In genomic region chr3:63911901-63912767, GRCh38 we compare ENCODE assay signal across 8 cellular contexts. TPM values are rescaled to one million over a fixed set of nuclear protein-coding genes. Genes with fewer than 3 reads are reported as not detected.
DNase-seq lines count a peak whose midpoint lies in the region; ATAC-seq and TF ChIP-seq lines count a peak whose summit lies in the region.

SCAANT1 (minus strand) TSS chr3:63912383.

- H3K9me2 ChIP-seq in SU-DHL-6 (replicated peaks; ENCODE audit: insufficient read depth, low read length), result no peaks in the 10 kb centered on the region

- no peak within 1 kb of the TSS for H2BK12ac ChIP-seq in trophoblast cell (ENCODE audit: low read length)

- peak within 1 kb of the TSS; percentile 76 for H3K4me2 ChIP-seq in SU-DHL-6 (ENCODE audit: low read depth, low read length, poor library complexity, severe bottlenecking)
- peak within 1 kb of the TSS; percentile 66 for H3K4me2 ChIP-seq in trophoblast cell (ENCODE audit: low read length)

- TF ChIP-seq POLR2A in tibial nerve (IDR thresholded peaks at IDR 0.05), result peak; percentile 33 to 67

- peaks cover 34% of the 10 kb centered on the region for H3K36me3 Mint-ChIP-seq in activated naive CD8-positive, alpha-beta T cell treated with anti-CD3 and anti-CD28 coated beads, Interleukin-2, amount 50 U/mL, for 24 hours (ENCODE audit: low read depth)

- H3K27ac Mint-ChIP-seq in activated naive CD8-positive, alpha-beta T cell treated with anti-CD3 and anti-CD28 coated beads, Interleukin-2, amount 50 U/mL, for 24 hours, result peak within 1 kb of the TSS; percentile 95

- H2BK5ac ChIP-seq in trophoblast cell (ENCODE audit: low read depth, low read length, poor library complexity), result peak within 1 kb of the TSS; percentile 98

- no CpG with 5 or more reads among the region's 111 CpGs for WGBS in trophoblast cell (ENCODE audit: extremely low coverage, insufficient coverage, insufficient read length)
- WGBS in tibial nerve, 2 donors, result 0 to 1% methylated on average over 39 to 56 of the region's 111 CpGs

- no peaks in the 10 kb centered on the region for H3K9me3 ChIP-seq in SU-DHL-6 (ENCODE audit: insufficient read depth, low read length)
- H3K9me3 ChIP-seq in cardiac muscle cell (ENCODE audit: low read depth), result no peaks in the 10 kb centered on the region
- H3K9me3 ChIP-seq in trophoblast cell (ENCODE audit: insufficient read depth, low read depth, low read length), result no peaks in the 10 kb centered on the region
- H3K9me3 ChIP-seq in tibial nerve, result no peaks in the 10 kb centered on the region

- ATAC-seq in activated naive CD8-positive, alpha-beta T cell treated with anti-CD3 and anti-CD28 coated beads, Interleukin-2, amount 50 U/mL, for 24 hours, result peak; percentile 81

- peak within 1 kb of the TSS; percentile 75 for H3K4me3 ChIP-seq in GM06990 (replicated peaks; ENCODE audit: low read depth, low read length)
- H3K4me3 ChIP-seq in H7 (ENCODE audit: insufficient read depth, low read depth, low read length), result peak within 1 kb of the TSS; percentile 65
- H3K4me3 ChIP-seq in SU-DHL-6 (ENCODE audit: insufficient read depth, low read length, poor library complexity, severe bottlenecking), result peak within 1 kb of the TSS; percentile 54
- peak within 1 kb of the TSS; percentile 68 for H3K4me3 ChIP-seq in cardiac muscle cell
- H3K4me3 ChIP-seq in trophoblast cell (ENCODE audit: low read depth, low read length), result peak within 1 kb of the TSS; percentile 93
- peak within 1 kb of the TSS; percentile 68 to 95 (median 76) for H3K4me3 ChIP-seq in tibial nerve

- H3K9ac ChIP-seq in SU-DHL-6 (ENCODE audit: low read length) (peak within 1 kb of the TSS; percentile 75), trophoblast cell (ENCODE audit: low read length) (peak within 1 kb of the TSS; percentile 93)

- no peaks in the 10 kb centered on the region for H3K9me3 Mint-ChIP-seq in activated naive CD8-positive, alpha-beta T cell treated with anti-CD3 and anti-CD28 coated beads, Interleukin-2, amount 50 U/mL, for 24 hours

- peaks cover 21% of the 10 kb centered on the region for H3K79me2 ChIP-seq in SU-DHL-6 (ENCODE audit: insufficient read depth, low read length)
- H3K79me2 ChIP-seq in trophoblast cell (ENCODE audit: control insufficient read depth, insufficient read depth, low read length, poor library complexity), result peaks cover 12% of the 10 kb centered on the region

- H3K4me1 Mint-ChIP-seq in activated naive CD8-positive, alpha-beta T cell treated with anti-CD3 and anti-CD28 coated beads, Interleukin-2, amount 50 U/mL, for 24 hours, result peaks cover 56% of the 10 kb centered on the region

- DNase-seq in GM06990 (ENCODE audit: extremely low read depth, insufficient read length) (peak; percentile 87), H7 (peak; percentile 89), LoVo (ENCODE audit: low spot score) (peak; percentile 84), cardiac muscle cell (ENCODE audit: low read depth in 1 of 2, low spot score in 1 of 2) (peak; percentile 94 to 95), trophoblast cell (peak; percentile 83 to 90), tibial nerve (ENCODE audit: low spot score in 2 of 2) (peak; percentile 78)
- DNase-seq in activated naive CD8-positive, alpha-beta T cell treated with anti-CD3 and anti-CD28 coated beads, Interleukin-2, amount 50 U/mL, for 24 hours, result peak; percentile 81

- H3K27ac ChIP-seq in SU-DHL-6 (ENCODE audit: low read depth, low read length) (peak within 1 kb of the TSS; percentile 72), cardiac muscle cell (peak within 1 kb of the TSS; percentile 98), trophoblast cell (ENCODE audit: low read depth, low read length) (peak within 1 kb of the TSS; percentile 96), tibial nerve (peak within 1 kb of the TSS; percentile 97 to 99 (median 97))

- H2AFZ ChIP-seq in SU-DHL-6 (ENCODE audit: low read depth, low read length, severe bottlenecking), result peak within 1 kb of the TSS; percentile 17
- peak within 1 kb of the TSS; percentile 99 for H2AFZ ChIP-seq in trophoblast cell (ENCODE audit: insufficient read depth, low read length, poor library complexity)

- peak within 1 kb of the TSS; percentile 100 for H3K18ac ChIP-seq in trophoblast cell (ENCODE audit: low read length)

- H3K27me3 ChIP-seq in GM06990 (replicated peaks; ENCODE audit: control insufficient read depth, insufficient read depth, low read length) (no peaks in the 10 kb centered on the region), H7 (ENCODE audit: control insufficient read depth, insufficient read depth, low read length) (no peaks in the 10 kb centered on the region), SU-DHL-6 (ENCODE audit: low read length) (no peaks in the 10 kb centered on the region), cardiac muscle cell (peaks cover 3% of the 10 kb centered on the region), trophoblast cell (ENCODE audit: insufficient read depth, low read length) (no peaks in the 10 kb centered on the region), tibial nerve (no peaks in the 10 kb centered on the region)

- H3K79me1 ChIP-seq in trophoblast cell (ENCODE audit: low read length), result peaks cover 12% of the 10 kb centered on the region

- H3F3A ChIP-seq in SU-DHL-6 (ENCODE audit: insufficient read depth), result peaks cover 30% of the 10 kb centered on the region

- H3K4me1 ChIP-seq in cardiac muscle cell (ENCODE audit: low read depth), result peaks cover 11% of the 10 kb centered on the region
- peaks cover 2 to 4% of the 10 kb centered on the region in 2 experiments for H3K4me1 ChIP-seq in trophoblast cell (ENCODE audit: control insufficient read depth in 1 of 2, insufficient read depth in 2 of 2, low read length in 2 of 2)
- peaks cover 0 to 35% (median 19%) of the 10 kb centered on the region in 4 donors for H3K4me1 ChIP-seq in tibial nerve

- no peak within 1 kb of the TSS for H3K23ac ChIP-seq in trophoblast cell (ENCODE audit: low read length)

- peak within 1 kb of the TSS; percentile 96 for H4K8ac ChIP-seq in trophoblast cell (ENCODE audit: low read depth, low read length)

- peak within 1 kb of the TSS; percentile 95 for H2BK120ac ChIP-seq in trophoblast cell (ENCODE audit: insufficient read depth, low read length, poor library complexity)

- peak within 1 kb of the TSS; percentile 95 for H2AK5ac ChIP-seq in trophoblast cell (ENCODE audit: low read length)

- TF ChIP-seq CTCF in GM06990 (IDR thresholded peaks at IDR 0.05; ENCODE audit: insufficient read depth, low read length, poor library complexity, severe bottlenecking) (no peak), SU-DHL-6 (IDR thresholded peaks at IDR 0.05; ENCODE audit: insufficient read depth, low read length, poor library complexity, severe bottlenecking) (no peak), cardiac muscle cell (IDR thresholded peaks at IDR 0.05; ENCODE audit: low read depth, low read length) (no peak), tibial nerve (IDR thresholded peaks at IDR 0.05) (peak in 3 of 5 experiments; percentile 20 to 52 (median 46))

- peak within 1 kb of the TSS; percentile 96 for H4K12ac ChIP-seq in trophoblast cell (ENCODE audit: low read depth, low read length)

- H4K20me1 ChIP-seq in SU-DHL-6 (ENCODE audit: low read depth, low read length), result no peaks in the 10 kb centered on the region

- H3K36me3 ChIP-seq in GM06990 (ENCODE audit: control insufficient read depth, insufficient read depth, low read length) (no peaks in the 10 kb centered on the region; the same call in none of the 2 replicates), H7 (replicated peaks; ENCODE audit: control insufficient read depth, insufficient read depth, low read length) (no peaks in the 10 kb centered on the region; the same call in none of the 2 replicates), SU-DHL-6 (ENCODE audit: low read length) (peaks cover 9% of the 10 kb centered on the region; the same call in 1 of the 2 replicates), cardiac muscle cell (peaks cover 5% of the 10 kb centered on the region), trophoblast cell (ENCODE audit: control insufficient read depth in 1 of 2, insufficient read depth in 2 of 2, low read length in 2 of 2) (peaks cover 10 to 13% of the 10 kb centered on the region in 2 experiments), tibial nerve (peaks cover 0 to 24% (median 0%) of the 10 kb centered on the region in 3 donors)

- peak within 1 kb of the TSS; percentile 100 for H3K14ac ChIP-seq in trophoblast cell (ENCODE audit: low read length)

- H3K27me3 Mint-ChIP-seq in activated naive CD8-positive, alpha-beta T cell treated with anti-CD3 and anti-CD28 coated beads, Interleukin-2, amount 50 U/mL, for 24 hours, result no peaks in the 10 kb centered on the region

- TF ChIP-seq EP300 in tibial nerve (IDR thresholded peaks at IDR 0.05), result peak; percentile 45 to 84

- peak within 1 kb of the TSS; percentile 90 for H3K4me3 Mint-ChIP-seq in activated naive CD8-positive, alpha-beta T cell treated with anti-CD3 and anti-CD28 coated beads, Interleukin-2, amount 50 U/mL, for 24 hours

- H3K4ac ChIP-seq in trophoblast cell (ENCODE audit: low read depth, low read length), result peak within 1 kb of the TSS; percentile 89

- peak within 1 kb of the TSS; percentile 97 for H4K91ac ChIP-seq in trophoblast cell (ENCODE audit: low read depth, low read length)

RNA-seq across cellular contexts. Expression of gene SCAANT1, which starts in this region (rescaled TPM):
- not detected in 2 replicates for total RNA-seq in H7 (2014; rRNA removed; shearing (Covaris generic))
- not detected in 2 replicates for total RNA-seq in cardiac muscle cell
- 2.0 TPM in 1 of 2 replicates, not detected in the other for polyA plus RNA-seq in cardiac muscle cell
- polyA plus RNA-seq in trophoblast cell (2013), result 0.96 and 1.1 TPM in 2 replicates
- total RNA-seq in tibial nerve, result not detected

Comparison
In these comparisons a context has a peak if more than half of its experiments do, and no peak if none do; other contexts are left out.
1. Peak in every context shown above with its lines: DNase-seq, ATAC-seq, H3K4me3 ChIP-seq and H3K27ac ChIP-seq.
2. Peak in DNase-seq and H3K4me3 ChIP-seq in H7; RNA of the gene not detected or under 1 TPM.
3. Peak in DNase-seq, H3K4me3 ChIP-seq and H3K27ac ChIP-seq in tibial nerve; RNA of the gene not detected or under 1 TPM.
4. CTCF ChIP-seq: peak in tibial nerve (3 of 5); none in GM06990 (single experiment), SU-DHL-6 (single experiment) and cardiac muscle cell (single experiment).